ENCODE assay signal across 13 cellular contexts in genomic region chr14:68723808-68724268, GRCh38.
A peak's percentile ranks its signal among the peaks of the same experiment; 100 is the strongest.
DNase-seq lines count a peak whose midpoint lies in the region; ATAC-seq, FAIRE-seq and TF ChIP-seq lines count a peak whose summit lies in the region.
"Had no signal": no experiment of that assay in that cellular context is flagged by ENCODE, and none has a peak within 500 bp of the region (broad histone marks: within the 10 kb centered on the region; RNA-seq: fewer than 3 reads in every experiment).

No MANE protein-coding gene starts in this region.

- POLR2A ChIA-PET in IMR-90 (lab: Charles Lee; ENCODE audit: unreplicated experiment), result no interaction called here

- no peaks in the 10 kb centered on the region for H3K79me1 ChIP-seq in IMR-90 (ENCODE audit: low read depth in 1 of 2, low read length in 2 of 2)

- no TSS peak for BruUV-seq in IMR-90 (replicated peaks; lab: Mats Ljungman, UMichigan)

- no peak overlapping the region for H3K18ac ChIP-seq in IMR-90 (ENCODE audit: low read depth, low read length)

- peaks cover 6% of the 10 kb centered on the region; the same call in 1 of the 2 replicates for H3K27me3 ChIP-seq in IMR-90 (ENCODE audit: control insufficient read depth, insufficient read depth, low read length)
- H3K27me3 ChIP-seq in liver (ENCODE audit: control insufficient read depth in 4 of 4, insufficient read depth in 4 of 4, low read length in 3 of 4), result no peaks in the 10 kb centered on the region
- no peaks in the 10 kb centered on the region for H3K27me3 ChIP-seq in small intestine (ENCODE audit: control insufficient read depth in 2 of 2, insufficient read depth in 2 of 2, low read length in 2 of 2)
- no peaks in the 10 kb centered on the region for H3K27me3 ChIP-seq in brain microvascular endothelial cell (replicated peaks)
- no peaks in the 10 kb centered on the region for H3K27me3 ChIP-seq in sigmoid colon
- H3K27me3 ChIP-seq: BE2C had no signal

- TF ChIP-seq RAD21 in IMR-90 (IDR thresholded peaks at IDR 0.05; ENCODE audit: low read length), result no peak
- peak; percentile 37 to 45 for TF ChIP-seq RAD21 in liver (IDR thresholded peaks at IDR 0.05)

- no peak overlapping the region for H4K91ac ChIP-seq in IMR-90 (ENCODE audit: insufficient read depth, low read depth, low read length)

- TF ChIP-seq CTCF in IMR-90 (conservative IDR thresholded peaks at IDR 0.05; ENCODE audit: low read depth, low read length) (no peak), liver (IDR thresholded peaks at IDR 0.05; ENCODE audit: low read depth, low read length, missing input control) (no peak), brain microvascular endothelial cell (IDR thresholded peaks at IDR 0.05; ENCODE audit: low read depth, low read length, missing control alignments) (no peak), sigmoid colon (IDR thresholded peaks at IDR 0.05) (no peak)

- no peak overlapping the region for H2BK5ac ChIP-seq in IMR-90 (ENCODE audit: low read depth, low read length, poor library complexity, severe bottlenecking)

- H3K4me3 ChIP-seq in IMR-90 (ENCODE audit: insufficient read depth, low read depth, low read length) (no peak overlapping the region), liver (ENCODE audit: low read depth in 1 of 3, low read length in 3 of 3) (peak overlapping the region in 1 of 3 donors; percentile 14), small intestine (ENCODE audit: low read depth in 1 of 2, low read length in 2 of 2) (no peak overlapping the region), brain microvascular endothelial cell (ENCODE audit: low read depth, low read length) (no peak overlapping the region), sigmoid colon (no peak overlapping the region)
- H3K4me3 ChIP-seq: GM23338, PC-9 had no signal

- CTCF ChIA-PET in IMR-90 (lab: Yijun Ruan, JAX), result no interaction called here

- no peaks in the 10 kb centered on the region for H3K36me3 ChIP-seq in IMR-90 (ENCODE audit: control insufficient read depth, insufficient read depth, low read length)
- H3K36me3 ChIP-seq in liver (ENCODE audit: control insufficient read depth in 4 of 4, insufficient read depth in 3 of 4, low read depth in 1 of 4, low read length in 3 of 4), result no peaks in the 10 kb centered on the region
- H3K36me3 ChIP-seq in small intestine (ENCODE audit: control insufficient read depth in 2 of 2, insufficient read depth in 2 of 2, low read length in 2 of 2), result no peaks in the 10 kb centered on the region
- no peaks in the 10 kb centered on the region for H3K36me3 ChIP-seq in brain microvascular endothelial cell (replicated peaks)
- H3K36me3 ChIP-seq in sigmoid colon, result no peaks in the 10 kb centered on the region
- H3K36me3 ChIP-seq: BE2C had no signal

- H3K56ac ChIP-seq in IMR-90 (ENCODE audit: extremely low read depth, insufficient read depth, low read length), result no peak overlapping the region

- H2BK120ac ChIP-seq in IMR-90 (ENCODE audit: low read depth, low read length), result no peak overlapping the region

- no peak overlapping the region for H3K9ac ChIP-seq in IMR-90 (ENCODE audit: low read depth, low read length)
- no peak overlapping the region for H3K9ac ChIP-seq in liver (ENCODE audit: low read depth in 1 of 2, low read length in 2 of 2)

- intact Hi-C loops in IMR-90 (cut with micrococcal nuclease) (no loop called here), sigmoid colon (cut with DNase I) (loop anchor here (5.0 kb wide), 1 partner anchor 38 kb away; no protein-coding TSS in a partner anchor)

- TF ChIP-seq POLR2A in IMR-90 (IDR thresholded peaks at IDR 0.05; ENCODE audit: low read depth, low read length) (no peak), sigmoid colon (IDR thresholded peaks at IDR 0.05) (no peak)

- no peaks in the 10 kb centered on the region; the same call in 1 of the 2 replicates for H3K9me1 ChIP-seq in IMR-90 (ENCODE audit: insufficient read depth, low read length)

- no peak overlapping the region for H3K4me2 ChIP-seq in IMR-90 (ENCODE audit: low read depth, low read length)
- H3K4me2 ChIP-seq: GM23338, PC-9 had no signal

- no peak for TF ChIP-seq EP300 in sigmoid colon (IDR thresholded peaks at IDR 0.05)

- H4K20me1 ChIP-seq in IMR-90 (ENCODE audit: insufficient read depth, low read length), result no peaks in the 10 kb centered on the region

- ATAC-seq in IMR-90 (ENCODE audit: low read depth), result peak; percentile 53
- ATAC-seq in GM18511 (IDR thresholded peaks at IDR 0.05; ENCODE audit: unreplicated experiment), result no peak
- ATAC-seq: GM23338 had no signal

- no peak overlapping the region for H3K14ac ChIP-seq in IMR-90 (replicated peaks; ENCODE audit: low read depth, low read length)

- H3K23ac ChIP-seq in IMR-90 (ENCODE audit: low read depth, low read length), result no peak overlapping the region

- H3K4me1 ChIP-seq in IMR-90 (ENCODE audit: control insufficient read depth, insufficient read depth, low read length), result no peaks in the 10 kb centered on the region
- H3K4me1 ChIP-seq in liver (ENCODE audit: control insufficient read depth in 4 of 4, insufficient read depth in 4 of 4, low read length in 3 of 4), result peaks cover 9 to 47% (median 32%) of the 10 kb centered on the region in 4 donors
- peaks cover 6 to 17% of the 10 kb centered on the region in 2 donors for H3K4me1 ChIP-seq in small intestine (ENCODE audit: control insufficient read depth in 2 of 2, insufficient read depth in 1 of 2, low read depth in 1 of 2, low read length in 1 of 2)
- H3K4me1 ChIP-seq in sigmoid colon, result no peaks in the 10 kb centered on the region
- H3K4me1 ChIP-seq: BE2C had no signal

- H3K9me3 ChIP-seq in IMR-90 (ENCODE audit: control insufficient read depth, insufficient read depth, low read length) (no peaks in the 10 kb centered on the region; the same call in 1 of the 2 replicates), liver (ENCODE audit: control insufficient read depth in 4 of 4, low read length in 3 of 4) (peaks cover 0 to 5% (median 0%) of the 10 kb centered on the region in 4 donors), small intestine (ENCODE audit: control insufficient read depth, low read depth) (no peaks in the 10 kb centered on the region), sigmoid colon (no peaks in the 10 kb centered on the region)
- H3K9me3 ChIP-seq: BE2C had no signal

- in situ Hi-C loops in IMR-90 (cut with MboI; ENCODE audit: low sequenced_read_pairs) (no loop called here), brain microvascular endothelial cell (cut with HindIII; ENCODE audit: low pct_ligation_motif_present, low sequenced_read_pairs) (no loop called here)

- FAIRE-seq in endometrium (lab: Jason Lieb, UNC) (peak; percentile 80), small intestine (lab: Jason Lieb, UNC) (no peak)

- no peak overlapping the region for H4K8ac ChIP-seq in IMR-90 (ENCODE audit: low read depth in 2 of 2, low read length in 2 of 2)

- no peak overlapping the region for H2AFZ ChIP-seq in IMR-90 (replicated peaks; ENCODE audit: low read length, poor library complexity)
- H2AFZ ChIP-seq: GM23338, PC-9 had no signal

- no peak overlapping the region for H2AK9ac ChIP-seq in IMR-90 (replicated peaks; ENCODE audit: low read depth, low read length, poor library complexity)

- no peak overlapping the region for H3K27ac ChIP-seq in IMR-90 (ENCODE audit: insufficient read depth, low read length)
- H3K27ac ChIP-seq in liver (ENCODE audit: low read depth in 1 of 2, low read length in 2 of 2), result peak overlapping the region; percentile 72 to 79
- H3K27ac ChIP-seq in small intestine (ENCODE audit: low read depth in 1 of 2, low read length in 1 of 2), result no peak overlapping the region
- H3K27ac ChIP-seq in brain microvascular endothelial cell, result no peak overlapping the region
- H3K27ac ChIP-seq in sigmoid colon, result no peak overlapping the region
- H3K27ac ChIP-seq: PC-9 had no signal

- no peak overlapping the region for H2BK20ac ChIP-seq in IMR-90 (ENCODE audit: low read depth, low read length)

- WGBS in IMR-90 (ENCODE audit: extremely low coverage in 2 of 2, insufficient read length in 1 of 2), 2 experiments, result 80% methylated on average over 1 of the region's 3 CpGs; no CpG with 5 or more reads in 1 of the 2 experiments
- WGBS in liver, result 27% methylated on average over 3 of the region's 3 CpGs
- WGBS in small intestine, 3 donors, result 6 to 58% (median 32%) methylated on average over 3 of the region's 3 CpGs
- 25 to 54% methylated on average over 3 of the region's 3 CpGs for WGBS in sigmoid colon, 2 donors

- DNase-seq in IMR-90 (no peak), small intestine (peak; percentile 80), brain microvascular endothelial cell (no peak), sigmoid colon (no peak)
- DNase-seq: BE2C, NCI-H1092, NCI-H2107, NCI-H446, PC-9 had no signal

- H3K4ac ChIP-seq in IMR-90 (ENCODE audit: low read depth, low read length), result no peak overlapping the region

- H2BK15ac ChIP-seq in IMR-90 (ENCODE audit: low read depth, low read length), result no peak overlapping the region

- H4K5ac ChIP-seq in IMR-90 (ENCODE audit: low read depth, low read length), result no peak overlapping the region

- no peak overlapping the region for H2AK5ac ChIP-seq in IMR-90 (ENCODE audit: low read depth, low read length)

- dilution Hi-C loops in IMR-90 (cut with HindIII; ENCODE audit: low sequenced_read_pairs, unreplicated experiment), result no loop called here

TF ChIP-seq in IMR-90, 13 proteins besides CTCF, POLR2A, EP300 and RAD21 (continues in another document):
- TF ChIP-seq USF2 (IDR thresholded peaks at IDR 0.05; ENCODE audit: low read depth, low read length), result no peak
- TF ChIP-seq SMC3 (IDR thresholded peaks at IDR 0.05; ENCODE audit: low read depth, low read length), result no peak
- no peak for TF ChIP-seq MXI1 (IDR thresholded peaks at IDR 0.05; ENCODE audit: borderline replicate concordance, low read depth, low read length)

TF ChIP-seq in liver, 16 proteins besides CTCF, POLR2A, EP300 and RAD21:
- TF ChIP-seq RXRA (IDR thresholded peaks at IDR 0.05) (peak; percentile 78 to 89), SP1 (IDR thresholded peaks at IDR 0.05) (peak; percentile 59), YY1 (IDR thresholded peaks at IDR 0.05) (peak; percentile 64), HNF4G (IDR thresholded peaks at IDR 0.05) (peak; percentile 71), EGR1 (IDR thresholded peaks at IDR 0.05; ENCODE audit: low read depth in 2 of 2) (no peak), ATF3 (IDR thresholded peaks at IDR 0.05) (peak; percentile 73), NR2F2 (IDR thresholded peaks at IDR 0.05) (no peak), JUND (IDR thresholded peaks at IDR 0.05) (peak; percentile 13 to 86), HNF4A (conservative IDR thresholded peaks at IDR 0.05) (peak; percentile 89 to 92)

Comparison
In these comparisons a context has a peak if more than half of its experiments do, and no peak if none do; other contexts are left out.
1. H3K27ac ChIP-seq: peak in liver (2 of 2); none in IMR-90 (single experiment), small intestine (0 of 2), brain microvascular endothelial cell (single experiment) and sigmoid colon (0 of 4).